8 cellular contexts compared by ENCODE assay signal in the genomic region with DNA sequence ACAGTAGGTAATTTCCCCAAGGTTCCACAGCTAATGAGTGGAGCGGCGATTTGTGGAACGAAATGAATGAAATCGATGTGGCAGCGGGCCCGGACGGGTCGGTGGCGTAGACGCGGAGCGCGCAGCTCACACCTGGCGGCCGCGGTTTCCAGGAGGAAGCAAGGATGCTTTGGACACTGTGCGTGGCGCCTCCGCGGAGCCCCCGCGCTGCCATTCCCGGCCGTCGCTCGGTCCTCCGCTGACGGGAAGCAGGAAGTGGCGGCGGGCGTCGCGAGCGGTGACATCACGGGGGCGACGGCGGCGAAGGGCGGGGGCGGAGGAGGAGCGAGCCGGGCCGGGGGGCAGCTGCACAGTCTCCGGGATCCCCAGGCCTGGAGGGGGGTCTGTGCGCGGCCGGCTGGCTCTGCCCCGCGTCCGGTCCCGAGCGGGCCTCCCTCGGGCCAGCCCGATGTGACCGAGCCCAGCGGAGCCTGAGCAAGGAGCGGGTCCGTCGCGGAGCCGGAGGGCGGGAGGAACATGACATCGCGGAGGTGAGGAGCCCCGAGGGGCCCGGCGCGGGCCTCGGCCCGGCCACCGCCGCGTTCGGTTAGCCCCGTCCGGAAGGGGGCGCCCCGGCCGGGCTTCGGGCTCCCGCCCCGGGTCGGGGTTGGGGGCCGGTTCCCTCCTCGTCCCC. TPM values are rescaled to one million over a fixed set of nuclear protein-coding genes. Genes with fewer than 3 reads are reported as not detected.
DNase-seq lines count a peak whose midpoint lies in the region; ATAC-seq and TF ChIP-seq lines count a peak whose summit lies in the region.

A gene (plus strand): TSS at position 352 of the 673 bp plus-strand sequence. CDS start 165 bp downstream, at position 517.

- H3K4me1 ChIP-seq in DND-41 (ENCODE audit: insufficient read depth, low read length): peaks cover 39% of the 10 kb centered on the region

- peaks cover 31% of the 10 kb centered on the region; the same call in 1 of the 2 replicates for H4K20me1 ChIP-seq in DND-41 (ENCODE audit: insufficient read depth, low read length)

- H3K36me3 ChIP-seq in DND-41 (ENCODE audit: insufficient read depth, low read length): peaks cover 10% of the 10 kb centered on the region

- H3K4me3 Mint-ChIP-seq in activated T-helper 2 cell treated with anti-CD3 and anti-CD28 coated beads, Interferon-gamma antibody, Interleukin-2, Interleukin-4, amounts not matched to agents 10 μg/mL and 5 μg/mL and 100 μg/mL, durations not matched to agents 14 hours and 24 hours and 36 hours (ENCODE audit: low read depth): peak within 1 kb of the TSS; percentile 97
- peak within 1 kb of the TSS; percentile 95 to 99 (median 97) for H3K4me3 Mint-ChIP-seq in nephron
- peak within 1 kb of the TSS; percentile 96 for H3K4me3 Mint-ChIP-seq in stimulated activated naive CD8-positive, alpha-beta T cell treated with anti-CD3 and anti-CD28 coated beads, Interleukin-15, Interleukin-2, amounts not matched to agents 100 ng/mL and 50 ng/mL, for 24 hours

- DNase-seq in DND-41 (peak; percentile 88), fibroblast of pulmonary artery (ENCODE audit: low read depth) (peak; percentile 76)
- peak; percentile 88 for DNase-seq in activated T-helper 2 cell treated with anti-CD3 and anti-CD28 coated beads, Interferon-gamma antibody, Interleukin-2, Interleukin-4, amounts not matched to agents 10 μg/mL and 5 μg/mL and 100 μg/mL, durations not matched to agents 14 hours and 24 hours and 36 hours (ENCODE audit: low spot score)

- H3K27ac ChIP-seq in DND-41 (ENCODE audit: low read length): peak within 1 kb of the TSS; percentile 89

- peak within 1 kb of the TSS; percentile 68 for H3K9ac ChIP-seq in DND-41 (ENCODE audit: low read depth, low read length)

- TF ChIP-seq EP300 in Ishikawa (IDR thresholded peaks at IDR 0.05; ENCODE audit: borderline replicate concordance): no peak

- peak within 1 kb of the TSS; percentile 98 for H2AFZ ChIP-seq in DND-41 (ENCODE audit: low read depth, low read length)

- H3K27ac Mint-ChIP-seq in activated T-helper 2 cell treated with anti-CD3 and anti-CD28 coated beads, Interferon-gamma antibody, Interleukin-2, Interleukin-4, amounts not matched to agents 10 μg/mL and 5 μg/mL and 100 μg/mL, durations not matched to agents 14 hours and 24 hours and 36 hours: peak within 1 kb of the TSS; percentile 98
- peak within 1 kb of the TSS; percentile 92 to 95 (median 93) for H3K27ac Mint-ChIP-seq in nephron
- H3K27ac Mint-ChIP-seq in stimulated activated naive CD8-positive, alpha-beta T cell treated with anti-CD3 and anti-CD28 coated beads, Interleukin-15, Interleukin-2, amounts not matched to agents 100 ng/mL and 50 ng/mL, for 24 hours: peak within 1 kb of the TSS; percentile 99

- H3K4me3 ChIP-seq in DND-41 (ENCODE audit: low read depth in 1 of 2, low read length in 2 of 2) (peak within 1 kb of the TSS; percentile 97), fibroblast of pulmonary artery (replicated peaks; ENCODE audit: low read depth, low read length) (peak within 1 kb of the TSS; percentile 93)

- peak; percentile 88 for ATAC-seq in DND-41 (ENCODE audit: insufficient read depth, low read depth)
- peak; percentile 70 for ATAC-seq in GM21576 (IDR thresholded peaks at IDR 0.05; ENCODE audit: unreplicated experiment)

- TF ChIP-seq CTCF in DND-41 (IDR thresholded peaks at IDR 0.05; ENCODE audit: borderline replicate concordance, extremely low read depth, low read length, poor library complexity, severe bottlenecking): peak; percentile 51
- TF ChIP-seq CTCF in fibroblast of pulmonary artery (IDR thresholded peaks at IDR 0.05; ENCODE audit: low read length, missing control alignments): no peak
- TF ChIP-seq CTCF in nephron (IDR thresholded peaks at IDR 0.05; ENCODE audit: unreplicated experiment in 3 of 3): peak in 2 of 3 experiments; percentile 49 to 70

- H3K27me3 Mint-ChIP-seq in activated T-helper 2 cell treated with anti-CD3 and anti-CD28 coated beads, Interferon-gamma antibody, Interleukin-2, Interleukin-4, amounts not matched to agents 10 μg/mL and 5 μg/mL and 100 μg/mL, durations not matched to agents 14 hours and 24 hours and 36 hours (ENCODE audit: low read depth): no peaks in the 10 kb centered on the region
- H3K27me3 Mint-ChIP-seq in nephron (ENCODE audit: low read depth): no peaks in the 10 kb centered on the region
- H3K27me3 Mint-ChIP-seq in stimulated activated naive CD8-positive, alpha-beta T cell treated with anti-CD3 and anti-CD28 coated beads, Interleukin-15, Interleukin-2, amounts not matched to agents 100 ng/mL and 50 ng/mL, for 24 hours: no peaks in the 10 kb centered on the region

- no peak for TF ChIP-seq RAD21 in Ishikawa (IDR thresholded peaks at IDR 0.05; ENCODE audit: low read depth)

- H3K79me2 ChIP-seq in DND-41 (ENCODE audit: insufficient read depth, low read length): peaks cover 61% of the 10 kb centered on the region

- H3K36me3 Mint-ChIP-seq in activated T-helper 2 cell treated with anti-CD3 and anti-CD28 coated beads, Interferon-gamma antibody, Interleukin-2, Interleukin-4, amounts not matched to agents 10 μg/mL and 5 μg/mL and 100 μg/mL, durations not matched to agents 14 hours and 24 hours and 36 hours (ENCODE audit: low read depth): peaks cover 22% of the 10 kb centered on the region
- no peaks in the 10 kb centered on the region for H3K36me3 Mint-ChIP-seq in nephron (ENCODE audit: low read depth)
- peaks cover 32% of the 10 kb centered on the region for H3K36me3 Mint-ChIP-seq in stimulated activated naive CD8-positive, alpha-beta T cell treated with anti-CD3 and anti-CD28 coated beads, Interleukin-15, Interleukin-2, amounts not matched to agents 100 ng/mL and 50 ng/mL, for 24 hours (ENCODE audit: low read depth)

- TF ChIP-seq POLR2A in Raji (IDR thresholded peaks at IDR 0.05; ENCODE audit: insufficient read depth, low read depth, low read length): peak; percentile 99

- no peaks in the 10 kb centered on the region for H3K9me3 Mint-ChIP-seq in activated T-helper 2 cell treated with anti-CD3 and anti-CD28 coated beads, Interferon-gamma antibody, Interleukin-2, Interleukin-4, amounts not matched to agents 10 μg/mL and 5 μg/mL and 100 μg/mL, durations not matched to agents 14 hours and 24 hours and 36 hours
- H3K9me3 Mint-ChIP-seq in nephron: no peaks in the 10 kb centered on the region
- H3K9me3 Mint-ChIP-seq in stimulated activated naive CD8-positive, alpha-beta T cell treated with anti-CD3 and anti-CD28 coated beads, Interleukin-15, Interleukin-2, amounts not matched to agents 100 ng/mL and 50 ng/mL, for 24 hours: no peaks in the 10 kb centered on the region

- H3K9me3 ChIP-seq in DND-41 (ENCODE audit: insufficient read depth, low read length, severe bottlenecking): no peaks in the 10 kb centered on the region

- peaks cover 30% of the 10 kb centered on the region for H3K4me1 Mint-ChIP-seq in activated T-helper 2 cell treated with anti-CD3 and anti-CD28 coated beads, Interferon-gamma antibody, Interleukin-2, Interleukin-4, amounts not matched to agents 10 μg/mL and 5 μg/mL and 100 μg/mL, durations not matched to agents 14 hours and 24 hours and 36 hours (ENCODE audit: low read depth)
- peaks cover 34% of the 10 kb centered on the region for H3K4me1 Mint-ChIP-seq in nephron
- H3K4me1 Mint-ChIP-seq in stimulated activated naive CD8-positive, alpha-beta T cell treated with anti-CD3 and anti-CD28 coated beads, Interleukin-15, Interleukin-2, amounts not matched to agents 100 ng/mL and 50 ng/mL, for 24 hours (ENCODE audit: low read depth): peaks cover 48% of the 10 kb centered on the region

- intact Hi-C loops in activated T-helper 2 cell treated with anti-CD3 and anti-CD28 coated beads, Interferon-gamma antibody, Interleukin-2, Interleukin-4, amounts not matched to agents 10 μg/mL and 5 μg/mL and 100 μg/mL, durations not matched to agents 14 hours and 24 hours and 36 hours (cut with micrococcal nuclease): loop anchor here (1.0 kb wide), 1 partner anchor 9 kb away; a partner anchor contains a TSS

- peak within 1 kb of the TSS; percentile 84 for H3K4me2 ChIP-seq in DND-41 (ENCODE audit: insufficient read depth, low read length)

- no peaks in the 10 kb centered on the region for H3K27me3 ChIP-seq in DND-41 (ENCODE audit: insufficient read depth, low read length, poor library complexity)

TF ChIP-seq in Ishikawa, 13 proteins besides CTCF, POLR2A, EP300 and RAD21 (continues in another document):
- TF ChIP-seq CREB1 (IDR thresholded peaks at IDR 0.05; ENCODE audit: low read depth) (peak; percentile 96), YY1 (IDR thresholded peaks at IDR 0.05; ENCODE audit: low read depth) (peak; percentile 84), CEBPB (IDR thresholded peaks at IDR 0.05) (no peak), EGR1 (IDR thresholded peaks at IDR 0.05) (peak; percentile 74), ZBTB7A (IDR thresholded peaks at IDR 0.05; ENCODE audit: low read depth) (no peak), TAF1 (IDR thresholded peaks at IDR 0.05; ENCODE audit: low read depth) (peak; percentile 90)
- TF ChIP-seq, protein P1, sequence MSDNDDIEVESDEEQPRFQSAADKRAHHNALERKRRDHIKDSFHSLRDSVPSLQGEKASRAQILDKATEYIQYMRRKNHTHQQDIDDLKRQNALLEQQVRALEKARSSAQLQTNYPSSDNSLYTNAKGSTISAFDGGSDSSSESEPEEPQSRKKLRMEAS (IDR thresholded peaks at IDR 0.05): peak; percentile 60

RNA-seq across cellular contexts. Expression of the gene that starts here (rescaled TPM):
- 150 and 153 TPM in 2 replicates for total RNA-seq in activated T-helper 2 cell treated with anti-CD3 and anti-CD28 coated beads, Interferon-gamma antibody, Interleukin-2, Interleukin-4, amounts not matched to agents 10 μg/mL and 5 μg/mL and 100 μg/mL, durations not matched to agents 14 hours and 24 hours and 36 hours

Comparison
In these comparisons a context has a peak if more than half of its experiments do, and no peak if none do; other contexts are left out.
1. Peak in every context shown above with its lines: DNase-seq, ATAC-seq, H3K4me3 ChIP-seq and H3K27ac ChIP-seq.